Comparison of ENCODE assay signal across 13 cellular contexts in genomic region chr7:28144266-28144665, GRCh38. TPM values are rescaled to one million over a fixed set of nuclear protein-coding genes. Genes with fewer than 3 reads are reported as not detected.
DNase-seq lines count a peak whose midpoint lies in the region; ATAC-seq and TF ChIP-seq lines count a peak whose summit lies in the region.
"Had no signal": no experiment of that assay in that cellular context is flagged by ENCODE, and none has a peak within 500 bp of the region (broad histone marks: within the 10 kb centered on the region; RNA-seq: fewer than 3 reads in every experiment).

No MANE protein-coding gene starts in this region.

- in situ Hi-C loops in SK-MEL-5 (cut with HindIII; ENCODE audit: low pct_unique_long_range_greater_than_20kb, low sequenced_read_pairs), result no loop called here

- H3K27ac Mint-ChIP-seq in activated naive CD4-positive, alpha-beta T cell treated with anti-CD3 and anti-CD28 coated beads, Interleukin-2, amount 50 U/mL, for 24 hours, result peak overlapping the region; percentile 47
- no peak overlapping the region for H3K27ac Mint-ChIP-seq in activated naive CD4-positive, alpha-beta T cell treated with anti-CD3 and anti-CD28 coated beads, Interleukin-2, amount 50 U/mL, for 72 hours
- H3K27ac Mint-ChIP-seq: activated CD4-positive, alpha-beta T cell treated with anti-CD3 and anti-CD28 coated beads, Interleukin-2, amount 10 ng/mL, durations not matched to agents 24 days and 14 days; activated naive CD8-positive, alpha-beta T cell had no signal

- peaks cover 6% of the 10 kb centered on the region for H3K36me3 Mint-ChIP-seq in activated naive CD4-positive, alpha-beta T cell treated with anti-CD3 and anti-CD28 coated beads, Interleukin-2, amount 50 U/mL, for 24 hours
- H3K36me3 Mint-ChIP-seq in activated naive CD4-positive, alpha-beta T cell treated with anti-CD3 and anti-CD28 coated beads, Interleukin-2, amount 50 U/mL, for 72 hours, result peaks cover 6 to 17% of the 10 kb centered on the region in 2 donors

- no peak for DNase-seq in activated naive CD4-positive, alpha-beta T cell treated with anti-CD3 and anti-CD28 coated beads, Interleukin-2, amount 50 U/mL, for 72 hours (ENCODE audit: low spot score in 2 of 2)
- peak; percentile 28 for DNase-seq in SK-MEL-5 (ENCODE audit: low read depth, low spot score)
- DNase-seq in islet precursor cell, result peak; percentile 79
- DNase-seq in testis, result peak; percentile 51
- DNase-seq in EL, result no peak
- DNase-seq: activated CD4-positive, alpha-beta T cell treated with anti-CD3 and anti-CD28 coated beads, Interleukin-2, amount 10 ng/mL, durations not matched to agents 24 days and 14 days; kidney had no signal

- no peaks in the 10 kb centered on the region for H3K36me3 ChIP-seq in testis (ENCODE audit: low read depth, missing control alignments)

- H3K27me3 Mint-ChIP-seq in activated naive CD4-positive, alpha-beta T cell treated with anti-CD3 and anti-CD28 coated beads, Interleukin-2, amount 50 U/mL, for 24 hours, result no peaks in the 10 kb centered on the region
- H3K27me3 Mint-ChIP-seq: activated naive CD8-positive, alpha-beta T cell had no signal

- H3K4me3 Mint-ChIP-seq in activated naive CD4-positive, alpha-beta T cell treated with anti-CD3 and anti-CD28 coated beads, Interleukin-2, amount 50 U/mL, for 24 hours, result no peak overlapping the region
- H3K4me3 Mint-ChIP-seq: activated CD4-positive, alpha-beta T cell treated with anti-CD3 and anti-CD28 coated beads, Interleukin-2, amount 10 ng/mL, durations not matched to agents 24 days and 14 days; activated naive CD8-positive, alpha-beta T cell had no signal

- no peaks in the 10 kb centered on the region for H3K9me3 Mint-ChIP-seq in activated naive CD4-positive, alpha-beta T cell treated with anti-CD3 and anti-CD28 coated beads, Interleukin-2, amount 50 U/mL, for 24 hours
- H3K9me3 Mint-ChIP-seq in activated naive CD4-positive, alpha-beta T cell treated with anti-CD3 and anti-CD28 coated beads, Interleukin-2, amount 50 U/mL, for 72 hours, result peaks cover 0 to 5% of the 10 kb centered on the region in 2 donors
- H3K9me3 Mint-ChIP-seq: activated CD4-positive, alpha-beta T cell treated with anti-CD3 and anti-CD28 coated beads, Interleukin-2, amount 10 ng/mL, durations not matched to agents 24 days and 14 days had no signal

- H3K9me3 ChIP-seq in testis, result no peaks in the 10 kb centered on the region

- intact Hi-C loops in testis (cut with DNase I; ENCODE audit: low total_unique reads), result no loop called here

- no peaks in the 10 kb centered on the region for H3K27me3 ChIP-seq in testis

- peak overlapping the region; percentile 6 to 26 for H3K27ac ChIP-seq in testis
- H3K27ac ChIP-seq: epithelial cell of prostate had no signal

- WGBS in testis, 2 donors, result 39 to 63% methylated on average over 3 of the region's 3 CpGs

- peaks cover 20% of the 10 kb centered on the region for H3K4me1 ChIP-seq in testis

- peak in 1 of 3 experiments; percentile 5 for TF ChIP-seq CTCF in testis (IDR thresholded peaks at IDR 0.05)

- no peak for ATAC-seq in activated naive CD4-positive, alpha-beta T cell treated with anti-CD3 and anti-CD28 coated beads, Interleukin-2, amount 50 U/mL, for 72 hours
- ATAC-seq in HG02840 (IDR thresholded peaks at IDR 0.05; ENCODE audit: low FRiP score, unreplicated experiment) (no peak), HG02938 (IDR thresholded peaks at IDR 0.05; ENCODE audit: unreplicated experiment) (no peak)

- TF ChIP-seq POLR2A in testis (IDR thresholded peaks at IDR 0.05), result no peak

- peaks cover 19% of the 10 kb centered on the region for H3K4me1 Mint-ChIP-seq in activated naive CD4-positive, alpha-beta T cell treated with anti-CD3 and anti-CD28 coated beads, Interleukin-2, amount 50 U/mL, for 24 hours

- no peak overlapping the region for H3K4me3 ChIP-seq in testis
- H3K4me3 ChIP-seq: smooth muscle cell had no signal

RNA-seq across cellular contexts. Expression of gene JAZF1, which starts 36.3 kb away (rescaled TPM):
- 1 to 10 TPM; 3.3 to 3.4 TPM for total RNA-seq in activated naive CD4-positive, alpha-beta T cell treated with anti-CD3 and anti-CD28 coated beads, Interleukin-2, amount 50 U/mL, for 72 hours
- total RNA-seq in SK-MEL-5 (2014; rRNA removed; shearing (Covaris generic)), result 15.3 and 19.2 TPM in 2 replicates
- 19.8 and 22.6 TPM in 2 replicates for polyA plus RNA-seq in SK-MEL-5 (2015; cell fraction: cytosol; rRNA removed)
- 9.1 and 12.2 TPM in 2 replicates for polyA plus RNA-seq in SK-MEL-5 (2015; cell fraction: nucleus; rRNA removed)
- 10 to 100 TPM; 38.5 to 46.4 TPM for total RNA-seq in testis
- 51.0 TPM for polyA plus RNA-seq in testis (ENCODE audit: insufficient read depth, low read depth, low replicate concordance)

Comparison
In these comparisons a context has a peak if more than half of its experiments do, and no peak if none do; other contexts are left out.
1. DNase-seq: peak in SK-MEL-5 (single experiment), islet precursor cell (single experiment) and testis (single experiment); none in activated naive CD4-positive, alpha-beta T cell treated with anti-CD3 and anti-CD28 coated beads, Interleukin-2, amount 50 U/mL, for 72 hours (0 of 2) and EL (single experiment).